Comparison of ENCODE assay signal across 21 cellular contexts in genomic region chr9:1708215-1708614, GRCh38.
"Had no signal": no experiment of that assay in that cellular context is flagged by ENCODE, and none has a peak within 500 bp of the region (broad histone marks: within the 10 kb centered on the region; RNA-seq: fewer than 3 reads in every experiment).

No MANE protein-coding gene starts in this region.

- H3K4me3 ChIP-seq: dorsolateral prefrontal cortex, gastrocnemius medialis, heart left ventricle, lower lobe of right lung, sigmoid colon, stomach, upper lobe of left lung had no signal

- H3K36me3 ChIP-seq: gastrocnemius medialis, heart left ventricle, lower lobe of right lung, neutrophil, sigmoid colon, stomach, upper lobe of left lung had no signal

- ATAC-seq: activated CD8-positive, alpha-beta memory T cell treated with anti-CD3 and anti-CD28 coated beads, Interleukin-2, amount 10 ng/mL, durations not matched to agents 7 days and 5 days; gastrocnemius medialis; heart left ventricle; lower lobe of right lung; naive thymus-derived CD8-positive, alpha-beta T cell; stimulated activated effector memory CD8-positive, alpha-beta T cell treated with anti-CD3 and anti-CD28 coated beads, Interleukin-12 subunit alpha, Interleukin-12 subunit beta, amount 100 ng/mL, for 72 hours had no signal

- DNase-seq: activated B cell treated with CpG ODN at 0.5 μM for 24 hours; activated CD4-positive, alpha-beta memory T cell treated with anti-CD3 and anti-CD28 coated beads for 36 hours; activated CD4-positive, alpha-beta T cell treated with anti-CD3 and anti-CD28 coated beads for 4 hours; activated CD8-positive, alpha-beta memory T cell treated with anti-CD3 and anti-CD28 coated beads, Interleukin-2, amount 10 ng/mL, durations not matched to agents 7 days and 5 days; activated naive CD4-positive, alpha-beta T cell; activated naive CD8-positive, alpha-beta T cell treated with anti-CD3 and anti-CD28 coated beads for 36 hours; amniotic stem cell; dorsolateral prefrontal cortex; endodermal cell; erythroblast; gastrocnemius medialis; heart left ventricle; lower lobe of right lung; naive thymus-derived CD8-positive, alpha-beta T cell; sigmoid colon; stimulated activated CD4-positive, alpha-beta T cell treated with anti-CD3 and anti-CD28 coated beads, Interleukin-4, amount 100 ng/mL, for 24 hours; stomach; upper lobe of left lung had no signal

- H3K36me3 Mint-ChIP-seq: activated CD4-positive, alpha-beta memory T cell treated with anti-CD3 and anti-CD28 coated beads for 36 hours; activated CD8-positive, alpha-beta memory T cell treated with anti-CD3 and anti-CD28 coated beads, Interleukin-2, amount 10 ng/mL, durations not matched to agents 7 days and 5 days; activated naive CD8-positive, alpha-beta T cell treated with anti-CD3 and anti-CD28 coated beads for 36 hours; naive thymus-derived CD8-positive, alpha-beta T cell; stimulated activated effector memory CD8-positive, alpha-beta T cell treated with anti-CD3 and anti-CD28 coated beads, Interleukin-12 subunit alpha, Interleukin-12 subunit beta, amount 100 ng/mL, for 72 hours had no signal

- H3K4me3 Mint-ChIP-seq: activated B cell treated with CpG ODN at 0.5 μM for 24 hours; activated CD4-positive, alpha-beta memory T cell treated with anti-CD3 and anti-CD28 coated beads for 36 hours; activated CD8-positive, alpha-beta memory T cell treated with anti-CD3 and anti-CD28 coated beads, Interleukin-2, amount 10 ng/mL, durations not matched to agents 7 days and 5 days; activated naive CD8-positive, alpha-beta T cell treated with anti-CD3 and anti-CD28 coated beads for 36 hours; endodermal cell; naive thymus-derived CD8-positive, alpha-beta T cell; stimulated activated effector memory CD8-positive, alpha-beta T cell treated with anti-CD3 and anti-CD28 coated beads, Interleukin-12 subunit alpha, Interleukin-12 subunit beta, amount 100 ng/mL, for 72 hours had no signal

- H3K9me3 Mint-ChIP-seq: activated B cell treated with CpG ODN at 0.5 μM for 24 hours; activated CD4-positive, alpha-beta memory T cell treated with anti-CD3 and anti-CD28 coated beads for 36 hours; activated naive CD8-positive, alpha-beta T cell treated with anti-CD3 and anti-CD28 coated beads for 36 hours; endodermal cell; naive thymus-derived CD8-positive, alpha-beta T cell; stimulated activated effector memory CD8-positive, alpha-beta T cell treated with anti-CD3 and anti-CD28 coated beads, Interleukin-12 subunit alpha, Interleukin-12 subunit beta, amount 100 ng/mL, for 72 hours had no signal

- H3K4me1 Mint-ChIP-seq: activated B cell treated with CpG ODN at 0.5 μM for 24 hours; activated CD8-positive, alpha-beta memory T cell treated with anti-CD3 and anti-CD28 coated beads, Interleukin-2, amount 10 ng/mL, durations not matched to agents 7 days and 5 days; activated naive CD8-positive, alpha-beta T cell treated with anti-CD3 and anti-CD28 coated beads for 36 hours; naive thymus-derived CD8-positive, alpha-beta T cell; stimulated activated effector memory CD8-positive, alpha-beta T cell treated with anti-CD3 and anti-CD28 coated beads, Interleukin-12 subunit alpha, Interleukin-12 subunit beta, amount 100 ng/mL, for 72 hours had no signal

- H3K27ac Mint-ChIP-seq: activated B cell treated with CpG ODN at 0.5 μM for 24 hours; activated CD4-positive, alpha-beta memory T cell treated with anti-CD3 and anti-CD28 coated beads for 36 hours; activated CD8-positive, alpha-beta memory T cell treated with anti-CD3 and anti-CD28 coated beads, Interleukin-2, amount 10 ng/mL, durations not matched to agents 7 days and 5 days; activated naive CD8-positive, alpha-beta T cell treated with anti-CD3 and anti-CD28 coated beads for 36 hours; endodermal cell; naive thymus-derived CD8-positive, alpha-beta T cell; stimulated activated effector memory CD8-positive, alpha-beta T cell treated with anti-CD3 and anti-CD28 coated beads, Interleukin-12 subunit alpha, Interleukin-12 subunit beta, amount 100 ng/mL, for 72 hours had no signal

- H3K4me1 ChIP-seq: gastrocnemius medialis, heart left ventricle, lower lobe of right lung, parathyroid adenoma, sigmoid colon, stomach, upper lobe of left lung had no signal

- H3K9me3 ChIP-seq: gastrocnemius medialis, heart left ventricle, lower lobe of right lung, neutrophil, sigmoid colon, stomach, upper lobe of left lung had no signal

- H3K27ac ChIP-seq: dorsolateral prefrontal cortex, gastrocnemius medialis, heart left ventricle, lower lobe of right lung, neutrophil, parathyroid adenoma, sigmoid colon, stomach, upper lobe of left lung had no signal

- H3K27me3 ChIP-seq: gastrocnemius medialis, neutrophil, sigmoid colon, stomach, upper lobe of left lung had no signal
